In the genomic region with DNA sequence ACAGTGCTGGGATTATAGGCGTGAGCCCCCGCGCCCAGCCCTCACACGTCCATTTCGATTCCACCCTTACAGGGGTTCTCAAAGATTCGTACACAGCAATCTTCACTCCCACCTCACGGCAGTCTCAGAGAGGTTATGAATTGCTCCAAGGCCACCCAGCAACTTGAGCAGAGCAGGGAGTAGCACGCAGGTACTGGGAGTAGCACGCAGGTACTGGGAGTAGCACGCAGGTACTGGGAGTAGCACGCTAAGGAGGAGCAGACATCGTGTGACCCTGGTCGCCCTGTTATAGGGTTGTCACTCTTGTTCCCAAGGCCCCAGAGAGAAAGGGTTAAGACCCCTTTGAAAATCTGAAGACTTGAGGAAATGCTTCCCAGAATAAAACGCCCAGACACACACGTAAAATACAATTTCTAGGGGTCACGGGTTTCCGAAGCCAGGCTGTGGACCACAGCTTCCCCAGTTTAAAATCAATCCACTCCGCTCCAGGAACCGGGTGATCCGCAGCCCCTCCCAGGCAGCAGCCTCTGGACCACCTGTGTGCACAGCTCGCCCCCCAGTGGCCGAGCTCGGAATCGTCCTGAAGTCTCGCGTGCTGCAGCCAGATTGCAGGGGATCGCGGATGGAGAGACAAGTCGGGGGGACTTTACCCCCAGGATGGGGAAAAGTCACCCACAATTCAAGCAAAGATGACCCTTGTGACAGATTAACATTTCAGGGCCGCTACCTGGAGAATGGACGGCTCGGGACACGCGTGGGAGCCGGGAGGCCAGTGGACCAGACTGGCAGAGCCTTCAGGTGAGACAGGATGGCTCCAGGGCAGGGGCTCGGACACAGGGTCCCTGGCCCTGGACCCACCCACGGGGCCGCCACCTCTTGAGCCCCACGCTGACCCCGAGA, we compare ENCODE assay signal across 8 cellular contexts.
DNase-seq lines count a peak whose midpoint lies in the region; ATAC-seq lines count a peak whose summit lies in the region.

No MANE protein-coding gene starts in this region.

- ATAC-seq in GM19395 (IDR thresholded peaks at IDR 0.05; ENCODE audit: unreplicated experiment) = peak; percentile 17
- ATAC-seq in left colon = peak; percentile 73
- ATAC-seq in HG03025 (IDR thresholded peaks at IDR 0.05; ENCODE audit: low FRiP score, unreplicated experiment) = no peak

- in situ Hi-C loops in ACHN (cut with HindIII; ENCODE audit: low pct_ligation_motif_present, low pct_unique_long_range_greater_than_20kb, low sequenced_read_pairs) = no loop called here

- DNase-seq in ACHN = peak; percentile 84
- DNase-seq in NCI-H226 = peak; percentile 57
- peak; percentile 87 for DNase-seq in activated CD4-positive, CD25-positive, alpha-beta regulatory T cell treated with anti-CD3 and anti-CD28 coated beads, Interleukin-2, amount 50 U/mL, for 72 hours
- DNase-seq in central memory CD4-positive, alpha-beta T cell = peak; percentile 59
- peak; percentile 72 to 90 for DNase-seq in left colon
- peak; percentile 87 for DNase-seq in stimulated activated CD4-positive, alpha-beta T cell treated with anti-CD3 and anti-CD28 coated beads, Interleukin-4, amount 100 ng/mL, for 1 hour

- intact Hi-C loops in left colon (cut with DNase I, micrococcal nuclease) = loop anchor here in 1 of 2 donors (5.0 kb wide), 1 partner anchor 734 kb away; no protein-coding TSS in a partner anchor
